Comparison of ENCODE assay signal across 33 cellular contexts in genomic region chr3:23985752-23986544, GRCh38. TPM values are rescaled to one million over a fixed set of nuclear protein-coding genes. Genes with fewer than 3 reads are reported as not detected.
DNase-seq lines count a peak whose midpoint lies in the region; ATAC-seq lines count a peak whose summit lies in the region.
"Had no signal": no experiment of that assay in that cellular context is flagged by ENCODE, and none has a peak within 500 bp of the region (broad histone marks: within the 10 kb centered on the region; RNA-seq: fewer than 3 reads in every experiment).

No MANE protein-coding gene starts in this region.

- H3K4me3 Mint-ChIP-seq in T-helper 17 cell: no peak overlapping the region
- H3K4me3 Mint-ChIP-seq: activated naive CD8-positive, alpha-beta T cell treated with anti-CD3 and anti-CD28 coated beads for 36 hours; activated T-cell treated with anti-CD3 and anti-CD28 coated beads, Interleukin-2, amount 50 U/mL, for 24 hours; CD4-positive, alpha-beta memory T cell; H9; neural progenitor cell had no signal

- no peaks in the 10 kb centered on the region for H3K9me3 ChIP-seq in T-helper 17 cell (ENCODE audit: control insufficient read depth, low read length, poor library complexity, severe bottlenecking)
- H3K9me3 ChIP-seq: A549, breast epithelium, esophagus squamous epithelium, heart right ventricle, pancreas, suprapubic skin had no signal

- DNase-seq in T-helper 17 cell (no peak), posterior cingulate gyrus (no peak), NCI-H1105 treated with DMSO at 0.1 percent for 48 hours (lab: John Stamatoyannopoulos, UW) (no peak), HUDEP-2 (lab: John Stamatoyannopoulos, UW; ENCODE audit: unreplicated experiment in 76 of 76) (no peak), kidney glomerular epithelial cell (lab: John Stamatoyannopoulos, UW) (no peak)
- DNase-seq: activated CD4-positive, alpha-beta T cell treated with anti-CD3 and anti-CD28 coated beads for 48 hours; activated gamma-delta T cell; activated naive CD8-positive, alpha-beta T cell treated with anti-CD3 and anti-CD28 coated beads for 36 hours; activated T-cell treated with anti-CD3 and anti-CD28 coated beads, Interleukin-2, amount 50 U/mL, for 24 hours; anterior cingulate cortex; CD4-positive, alpha-beta memory T cell; dorsolateral prefrontal cortex; esophagus squamous epithelium; foreskin melanocyte; H9; heart right ventricle; Karpas-422; kidney; NCI-H1048; NCI-H1694 treated with DMSO at 0.1 percent for 48 hours; NCI-H446; NCI-H748 treated with DMSO at 0.1 percent for 48 hours; pancreas; retina; SHP77 treated with DMSO at 0.1 percent for 48 hours; stimulated activated naive CD4-positive, alpha-beta T cell treated with Interleukin-2 at 50 U/mL for 16 hours had no signal

- no peaks in the 10 kb centered on the region for H3K36me3 Mint-ChIP-seq in T-helper 17 cell (ENCODE audit: low read depth)

- ATAC-seq in GM18502 (IDR thresholded peaks at IDR 0.05; ENCODE audit: poor library complexity, unreplicated experiment): peak; percentile 41
- ATAC-seq in GM21390 (IDR thresholded peaks at IDR 0.05; ENCODE audit: unreplicated experiment): peak; percentile 42
- peak; percentile 44 for ATAC-seq in HG02938 (IDR thresholded peaks at IDR 0.05; ENCODE audit: unreplicated experiment)
- no peak for ATAC-seq in T-helper 17 cell
- ATAC-seq: A549, heart right ventricle, pancreas had no signal

- intact Hi-C loops in posterior cingulate gyrus (cut with DNase I): no loop called here

- no peaks in the 10 kb centered on the region for H3K27me3 Mint-ChIP-seq in T-helper 17 cell
- H3K27me3 Mint-ChIP-seq: activated naive CD8-positive, alpha-beta T cell treated with anti-CD3 and anti-CD28 coated beads for 36 hours; activated T-cell treated with anti-CD3 and anti-CD28 coated beads, Interleukin-2, amount 50 U/mL, for 24 hours; CD4-positive, alpha-beta memory T cell had no signal

- peak overlapping the region; percentile 37 for H3K27ac Mint-ChIP-seq in T-helper 17 cell
- H3K27ac Mint-ChIP-seq: activated naive CD8-positive, alpha-beta T cell treated with anti-CD3 and anti-CD28 coated beads for 36 hours; activated T-cell treated with anti-CD3 and anti-CD28 coated beads, Interleukin-2, amount 50 U/mL, for 24 hours; H9; neural progenitor cell had no signal

- H3K4me1 Mint-ChIP-seq in T-helper 17 cell: peaks cover 7% of the 10 kb centered on the region

RNA-seq across cellular contexts. Expression of gene NR1D2, which starts 40.9 kb away (rescaled TPM):
- total RNA-seq in T-helper 17 cell: 100 to 1,000 TPM; 132 to 171 TPM
